ENCODE assay signal across 1 cellular context in the genomic region with DNA sequence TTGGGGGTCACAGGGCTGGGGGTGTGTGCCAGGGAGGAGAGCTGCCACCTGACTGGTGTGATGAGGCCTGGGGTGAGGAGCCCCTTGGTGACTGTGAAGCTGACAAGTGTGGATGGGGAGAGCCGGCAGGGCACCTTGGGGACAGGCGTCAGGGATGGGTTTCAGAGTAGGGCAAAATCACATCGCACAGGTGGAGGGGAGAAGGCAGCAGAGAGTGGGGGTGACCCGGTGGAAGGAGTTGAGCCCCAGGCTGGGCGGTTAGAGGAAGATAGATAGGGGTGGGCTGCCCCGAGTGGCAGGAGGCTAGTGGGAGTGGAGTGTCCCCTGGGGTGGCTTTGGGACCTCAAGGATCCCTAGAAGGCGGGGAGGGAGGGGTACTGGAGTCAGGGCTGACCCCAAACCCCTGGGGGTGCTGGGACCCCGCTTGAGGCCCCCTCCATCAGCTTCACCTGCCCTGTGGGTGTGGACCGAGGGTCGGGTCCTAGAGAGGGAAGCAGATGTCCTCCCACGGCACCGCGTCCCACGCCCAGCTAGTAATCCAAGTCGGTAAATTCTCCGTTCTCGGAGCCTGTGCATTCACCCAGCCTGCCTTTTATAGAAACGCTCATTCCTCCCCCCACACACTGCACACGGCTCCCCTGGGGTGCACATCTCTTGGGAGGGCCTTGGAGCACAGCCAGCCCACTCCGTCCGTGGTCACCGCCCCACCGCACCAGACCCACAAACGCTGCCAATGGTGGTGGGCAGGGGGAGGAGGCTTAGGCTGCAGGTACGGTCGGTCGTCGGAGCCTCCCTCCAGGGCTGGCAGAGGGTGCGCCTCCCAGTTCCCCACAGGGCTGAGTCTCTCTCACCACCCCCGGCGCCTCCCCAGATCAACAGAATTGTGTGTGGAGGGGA.
A peak's percentile ranks its signal among the peaks of the same experiment; 100 is the strongest.
TF ChIP-seq lines count a peak whose summit lies in the region.

No MANE protein-coding gene starts in this region.

TF ChIP-seq in HepG2, 621 proteins besides CTCF, POLR2A, EP300 and RAD21:
- TF ChIP-seq AGO1 (IDR thresholded peaks at IDR 0.05; ENCODE audit: low read depth, low read length, poor library complexity, severe bottlenecking) (peak; percentile 29), CENPX (CRISPR knock-in tag; IDR thresholded peaks at IDR 0.05) (no peak), AGO2 (optimal IDR thresholded peaks at IDR 0.05; ENCODE audit: low read depth, low read length) (peak; percentile 43), RBFOX2 (IDR thresholded peaks at IDR 0.05; ENCODE audit: low read depth, low read length) (0 out of 2 replicates have a peak, but pooled peaks have one; percentile 22)
